In genomic region chr1:72570815-72571214, GRCh38 we compare ENCODE assay signal across 24 cellular contexts.
"Had no signal": no experiment of that assay in that cellular context is flagged by ENCODE, and none has a peak within 500 bp of the region (broad histone marks: within the 10 kb centered on the region; RNA-seq: fewer than 3 reads in every experiment).

No MANE protein-coding gene starts in this region.

- H3K9ac ChIP-seq: KMS-11 had no signal

- H3K36me3 ChIP-seq: SJSA1 had no signal

- DNase-seq: Kasumi-1, MM.1S, NCI-H1105, NCI-H1417, NCI-H1436 treated with DMSO at 0.1 percent for 48 hours, NCI-H1694, NCI-H187 treated with DMSO at 0.1 percent for 48 hours, NCI-H2029 treated with DMSO at 0.1 percent for 48 hours, NCI-H2171, NCI-H226, NCI-H446, NCI-H510A, NCI-H524 treated with DMSO at 0.1 percent for 48 hours, NCI-H69, NCI-H774, PC-3, SIG-M5 had no signal

- H3K27ac ChIP-seq: HL-60, KMS-11, RWPE1, SJSA1, SK-N-MC had no signal

- H3K27me3 ChIP-seq: SJSA1 had no signal

- ATAC-seq: K562, Panc1, PC-3 had no signal

- H3K9me3 ChIP-seq: SJSA1 had no signal

- H3K4me1 ChIP-seq: SJSA1 had no signal

- H3K4me2 ChIP-seq: KMS-11 had no signal

- H3K4me3 ChIP-seq: K562, SJSA1, SK-N-MC had no signal
